20 cellular contexts compared by ENCODE assay signal in the genomic region with DNA sequence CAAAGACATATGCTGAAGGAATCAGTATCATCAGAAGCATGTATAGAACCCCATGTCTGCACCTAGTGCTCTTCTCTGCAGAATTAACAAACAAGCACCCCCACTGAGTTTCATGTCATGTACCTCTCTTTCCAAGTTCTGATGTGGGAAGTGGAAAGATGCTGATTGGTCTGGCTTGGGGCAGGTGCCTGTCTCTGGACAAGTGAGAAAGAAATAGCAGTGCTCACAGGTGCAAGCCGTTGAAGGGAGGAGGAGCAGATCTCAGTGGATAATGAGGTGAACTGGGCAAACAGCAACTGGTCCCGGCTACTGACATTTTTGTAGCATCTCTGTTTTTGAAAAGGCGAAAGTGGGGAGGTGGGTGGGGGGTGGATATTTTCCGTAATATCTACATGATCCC. TPM values are rescaled to one million over a fixed set of nuclear protein-coding genes. Genes with fewer than 3 reads are reported as not detected.
A peak's percentile ranks its signal among the peaks of the same experiment; 100 is the strongest.
DNase-seq lines count a peak whose midpoint lies in the region; ATAC-seq and TF ChIP-seq lines count a peak whose summit lies in the region.
"Had no signal": no experiment of that assay in that cellular context is flagged by ENCODE, and none has a peak within 500 bp of the region (broad histone marks: within the 10 kb centered on the region; RNA-seq: fewer than 3 reads in every experiment).

No MANE protein-coding gene starts in this region.

- H3K4me1 ChIP-seq in mucosa of descending colon (ENCODE audit: low read depth) (no peaks in the 10 kb centered on the region), esophagus squamous epithelium (peaks cover 0 to 11% (median 7%) of the 10 kb centered on the region in 3 donors)

- TF ChIP-seq POLR2A in esophagus squamous epithelium (IDR thresholded peaks at IDR 0.05), result no peak

- CTCF ChIA-PET in CD4-positive, alpha-beta T cell (lab: Charles Lee), result interaction anchor here (1.3 kb wide), 1 partner anchor 17 kb away, joined by 5 read pairs; a partner anchor contains a TSS

- H3K4me3 ChIP-seq in mucosa of descending colon (no peak overlapping the region), esophagus squamous epithelium (no peak overlapping the region)
- H3K4me3 ChIP-seq: MG63, SJSA1 had no signal

- no peak for TF ChIP-seq CTCF in CD4-positive, alpha-beta T cell (IDR thresholded peaks at IDR 0.05)
- TF ChIP-seq CTCF in mucosa of descending colon (IDR thresholded peaks at IDR 0.05) (no peak), esophagus squamous epithelium (IDR thresholded peaks at IDR 0.05) (no peak)

- no peaks in the 10 kb centered on the region for H3K9me3 Mint-ChIP-seq in CD4-positive, alpha-beta T cell
- no peaks in the 10 kb centered on the region for H3K9me3 Mint-ChIP-seq in activated T-helper 17 cell treated with anti-CD3 and anti-CD28 coated beads, Interleukin-2, amount 50 U/mL, for 72 hours

- POLR2A ChIA-PET in CD4-positive, alpha-beta T cell (lab: Charles Lee), result no interaction called here

- H3K36me3 ChIP-seq in mucosa of descending colon (ENCODE audit: low read depth), result no peaks in the 10 kb centered on the region
- no peaks in the 10 kb centered on the region for H3K36me3 ChIP-seq in esophagus squamous epithelium
- H3K36me3 ChIP-seq: MG63, SJSA1 had no signal

- peak; percentile 43 for DNase-seq in NCI-H748 (lab: John Stamatoyannopoulos, UW; ENCODE audit: unreplicated experiment)
- DNase-seq in NCI-H748 treated with DMSO at 0.1 percent for 48 hours (lab: John Stamatoyannopoulos, UW), result no peak
- DNase-seq in CD4-positive, alpha-beta T cell, result no peak
- peak; percentile 48 for DNase-seq in NCI-H146 treated with DMSO at 0.1 percent for 48 hours (lab: John Stamatoyannopoulos, UW; ENCODE audit: unreplicated experiment)
- DNase-seq in mucosa of descending colon, result no peak
- no peak for DNase-seq in esophagus squamous epithelium (lab: John Stamatoyannopoulos, UW)
- DNase-seq: AML-193, C1 segment of cervical spinal cord, DND-41, H7, MG63, NCI-H1048, NCI-H1417 treated with DMSO at 0.1 percent for 48 hours, NCI-H1930, NCI-H345, NCI-H526 had no signal

- no peak for ATAC-seq in CD4-positive, alpha-beta T cell (ENCODE audit: poor library complexity)
- no peak for ATAC-seq in activated T-helper 17 cell treated with anti-CD3 and anti-CD28 coated beads, Interleukin-2, amount 50 U/mL, for 72 hours (replicated peaks)
- ATAC-seq in HG02938 (IDR thresholded peaks at IDR 0.05; ENCODE audit: unreplicated experiment), result no peak
- ATAC-seq in mucosa of descending colon, result no peak
- ATAC-seq: Right ventricle myocardium inferior had no signal

- H3K9me3 ChIP-seq in CD4-positive, alpha-beta T cell (ENCODE audit: control insufficient read depth, low read length), result no peaks in the 10 kb centered on the region
- H3K9me3 ChIP-seq in mucosa of descending colon, result no peaks in the 10 kb centered on the region
- H3K9me3 ChIP-seq in esophagus squamous epithelium, result no peaks in the 10 kb centered on the region
- H3K9me3 ChIP-seq: MG63, SJSA1 had no signal

- H3K27me3 ChIP-seq in CD4-positive, alpha-beta T cell (ENCODE audit: control insufficient read depth, insufficient read depth, low read length), result no peaks in the 10 kb centered on the region
- H3K27me3 ChIP-seq in esophagus squamous epithelium, result no peaks in the 10 kb centered on the region
- H3K27me3 ChIP-seq: MG63 had no signal

- intact Hi-C loops in CD4-positive, alpha-beta T cell (cut with DNase I, micrococcal nuclease), result loop anchor here (2.0 to 10.0 kb wide), 6 partner anchors 17 to 1569 kb away; a partner anchor contains a TSS
- intact Hi-C loops in mucosa of descending colon (cut with DNase I, micrococcal nuclease), result no loop called here
- intact Hi-C loops in esophagus squamous epithelium (cut with DNase I), result no loop called here

- no peaks in the 10 kb centered on the region for H3K27me3 Mint-ChIP-seq in CD4-positive, alpha-beta T cell
- H3K27me3 Mint-ChIP-seq in activated T-helper 17 cell treated with anti-CD3 and anti-CD28 coated beads, Interleukin-2, amount 50 U/mL, for 72 hours, result no peaks in the 10 kb centered on the region

- no peaks in the 10 kb centered on the region for H3K36me3 Mint-ChIP-seq in CD4-positive, alpha-beta T cell (ENCODE audit: low read depth)
- peaks cover 8% of the 10 kb centered on the region for H3K36me3 Mint-ChIP-seq in activated T-helper 17 cell treated with anti-CD3 and anti-CD28 coated beads, Interleukin-2, amount 50 U/mL, for 72 hours (ENCODE audit: low read depth)

- 87 to 92% methylated on average over 4 of the region's 4 CpGs for WGBS in esophagus squamous epithelium, 2 donors

- no peak overlapping the region for H3K4me3 Mint-ChIP-seq in CD4-positive, alpha-beta T cell
- H3K4me3 Mint-ChIP-seq in activated T-helper 17 cell treated with anti-CD3 and anti-CD28 coated beads, Interleukin-2, amount 50 U/mL, for 72 hours, result peak overlapping the region; percentile 43

- peak overlapping the region; percentile 73 for H3K27ac Mint-ChIP-seq in CD4-positive, alpha-beta T cell
- peak overlapping the region; percentile 61 for H3K27ac Mint-ChIP-seq in activated T-helper 17 cell treated with anti-CD3 and anti-CD28 coated beads, Interleukin-2, amount 50 U/mL, for 72 hours

- peaks cover 83% of the 10 kb centered on the region for H3K4me1 Mint-ChIP-seq in CD4-positive, alpha-beta T cell (ENCODE audit: low read depth)
- peaks cover 55% of the 10 kb centered on the region for H3K4me1 Mint-ChIP-seq in activated T-helper 17 cell treated with anti-CD3 and anti-CD28 coated beads, Interleukin-2, amount 50 U/mL, for 72 hours

- H3K27ac ChIP-seq in CD4-positive, alpha-beta T cell (ENCODE audit: low read depth, low read length), result no peak overlapping the region
- H3K27ac ChIP-seq in esophagus squamous epithelium, result no peak overlapping the region
- H3K27ac ChIP-seq: SJSA1 had no signal

RNA-seq across cellular contexts. Expression of a gene that starts 17.5 kb away (rescaled TPM):
- total RNA-seq in CD4-positive, alpha-beta T cell, result 10 to 100 TPM; 14.3 to 16.7 TPM
- total RNA-seq in activated T-helper 17 cell treated with anti-CD3 and anti-CD28 coated beads, Interleukin-2, amount 50 U/mL, for 72 hours, result 10 to 100 TPM; 22.7 to 27.5 TPM
- total RNA-seq in mucosa of descending colon, result 10 to 100 TPM; 14.7 to 38.4 (median 15.8) TPM
- total RNA-seq in esophagus squamous epithelium, result 10 to 100 TPM in 2 of 4 donors, 1 to 10 TPM in 2; 4.7 to 18.7 (median 10.3) TPM

Comparison
In these comparisons a context has a peak if more than half of its experiments do, and no peak if none do; other contexts are left out.
1. DNase-seq: peak in NCI-H748 (single experiment) and NCI-H146 treated with DMSO at 0.1 percent for 48 hours (single experiment); none in NCI-H748 treated with DMSO at 0.1 percent for 48 hours (single experiment), CD4-positive, alpha-beta T cell (0 of 10), mucosa of descending colon (0 of 3) and esophagus squamous epithelium (single experiment).
2. intact Hi-C loops: an anchor here in CD4-positive, alpha-beta T cell (2.0 to 10.0 kb wide); none called in mucosa of descending colon and esophagus squamous epithelium.